8 cellular contexts compared by ENCODE assay signal in genomic region chr2:85889648-85890281, GRCh38. TPM values are rescaled to one million over a fixed set of nuclear protein-coding genes. Genes with fewer than 3 reads are reported as not detected.
DNase-seq lines count a peak whose midpoint lies in the region; ATAC-seq, FAIRE-seq and TF ChIP-seq lines count a peak whose summit lies in the region.

No MANE protein-coding gene starts in this region.

- no peaks in the 10 kb centered on the region for H3K9me3 ChIP-seq in endothelial cell of umbilical vein (replicated peaks; ENCODE audit: control insufficient read depth, insufficient read depth, low read length)

- DNase-seq in C1 segment of cervical spinal cord (lab: John Stamatoyannopoulos, UW) (peak in 10 of 14 donors; percentile 8 to 80 (median 58)), NCI-H69 (lab: John Stamatoyannopoulos, UW) (peak; percentile 16), endothelial cell of umbilical vein (ENCODE audit: low read depth, low spot score) (no peak), nephron progenitor cell (no peak), islet precursor cell (no peak), HEK293T (ENCODE audit: extremely low spot score) (no peak), SIG-M5 (lab: John Stamatoyannopoulos, UW) (no peak)

- no peak for TF ChIP-seq POLR2A in endothelial cell of umbilical vein (IDR thresholded peaks at IDR 0.05; ENCODE audit: low read depth, low read length)

- H3K4me1 Mint-ChIP-seq in nephron progenitor cell = peaks cover 66% of the 10 kb centered on the region

- H3K79me2 ChIP-seq in endothelial cell of umbilical vein (ENCODE audit: control insufficient read depth, insufficient read depth, low read length) = no peaks in the 10 kb centered on the region

- H4K20me1 ChIP-seq in endothelial cell of umbilical vein (replicated peaks; ENCODE audit: control insufficient read depth, extremely low read depth, insufficient read depth, low read length) = no peaks in the 10 kb centered on the region

- POLR2A ChIA-PET in endothelial cell of umbilical vein (lab: Charles Lee) = interaction anchor here (1.9 kb wide), 1 partner anchor 147 kb away, joined by 9 read pairs; no protein-coding TSS in a partner anchor
- POLR2A ChIA-PET in HEK293T (lab: Yijun Ruan, JAX) = no interaction called here

- H3K9me3 Mint-ChIP-seq in nephron progenitor cell = peaks cover 12% of the 10 kb centered on the region

- H3K4me1 ChIP-seq in endothelial cell of umbilical vein (ENCODE audit: control insufficient read depth, extremely low read depth, insufficient read depth, low read length) = peaks cover 36% of the 10 kb centered on the region

- peak overlapping the region; percentile 92 for H2AFZ ChIP-seq in endothelial cell of umbilical vein (ENCODE audit: low read depth, low read length)

- no peak for TF ChIP-seq CTCF in endothelial cell of umbilical vein (IDR thresholded peaks at IDR 0.05; ENCODE audit: extremely low read depth in 1 of 2, insufficient read depth in 1 of 2, low read depth in 1 of 2, low read length in 2 of 2)
- TF ChIP-seq CTCF in nephron progenitor cell (IDR thresholded peaks at IDR 0.05) = no peak

- H3K27me3 Mint-ChIP-seq in nephron progenitor cell (ENCODE audit: low read depth, poor library complexity) = peaks cover 27% of the 10 kb centered on the region

- no peaks in the 10 kb centered on the region for H3K27me3 ChIP-seq in endothelial cell of umbilical vein (ENCODE audit: control insufficient read depth in 2 of 2, insufficient read depth in 2 of 2, low read length in 2 of 2)

- H3K4me3 Mint-ChIP-seq in nephron progenitor cell = peak overlapping the region; percentile 90

- intact Hi-C loops in endothelial cell of umbilical vein (cut with micrococcal nuclease) = loop anchor here (1.0 to 5.0 kb wide), 7 partner anchors 45 to 191 kb away; no protein-coding TSS in a partner anchor

- H3K27ac Mint-ChIP-seq in nephron progenitor cell = peak overlapping the region; percentile 66

- dilution Hi-C loops in endothelial cell of umbilical vein (cut with MboI; ENCODE audit: extremely low pct_ligation_motif_present, low sequenced_read_pairs) = no loop called here

- H3K36me3 ChIP-seq in endothelial cell of umbilical vein (ENCODE audit: control insufficient read depth in 2 of 2, extremely low read depth in 1 of 2, insufficient read depth in 2 of 2, low read length in 2 of 2) = no peaks in the 10 kb centered on the region

- peak overlapping the region; percentile 40 for H3K9ac ChIP-seq in endothelial cell of umbilical vein (replicated peaks; ENCODE audit: extremely low read depth, insufficient read depth, low read length)

- no peak for ATAC-seq in HG02852 (IDR thresholded peaks at IDR 0.05; ENCODE audit: unreplicated experiment)

- CTCF ChIA-PET in endothelial cell of umbilical vein (lab: Charles Lee) (interaction anchor here (0.6 to 6.3 kb wide), 43 partner anchors 10 to 241 kb away, joined by 3 to 194 read pairs (median 4); partner anchors contain the start of genes POLR1A and PTCD3), HEK293T (lab: Yijun Ruan, JAX) (interaction anchor here (0.6 to 1.9 kb wide), 14 partner anchors 8 to 191 kb away, joined by 3 to 10 read pairs (median 4); no protein-coding TSS in a partner anchor)

- peak overlapping the region; percentile 74 for H3K4me2 ChIP-seq in endothelial cell of umbilical vein (ENCODE audit: insufficient read depth, low read length)

- no peak for FAIRE-seq in endothelial cell of umbilical vein (lab: Jason Lieb, UNC)

- H3K9me1 ChIP-seq in endothelial cell of umbilical vein (replicated peaks; ENCODE audit: control insufficient read depth, extremely low read depth, insufficient read depth, low read length) = no peaks in the 10 kb centered on the region

- peak overlapping the region; percentile 52 for H3K27ac ChIP-seq in endothelial cell of umbilical vein (ENCODE audit: insufficient read depth, low read depth, low read length)

- H3K4me3 ChIP-seq in endothelial cell of umbilical vein (replicated peaks in 1 of 3; ENCODE audit: insufficient read depth in 1 of 3, low read depth in 1 of 3, low read length in 3 of 3) = peak overlapping the region; percentile 55 to 80 (median 69)

- BruUV-seq in endothelial cell of umbilical vein (replicated peaks; lab: Mats Ljungman, UMichigan) = no TSS peak

- peaks cover 4% of the 10 kb centered on the region for H3K36me3 Mint-ChIP-seq in nephron progenitor cell (ENCODE audit: low read depth)

TF ChIP-seq in endothelial cell of umbilical vein, 7 proteins besides CTCF, POLR2A, EP300 and RAD21:
- no peak for TF ChIP-seq POLR2AphosphoS5 (IDR thresholded peaks at IDR 0.05; ENCODE audit: insufficient read depth, low read depth, low read length)
- peak; percentile 3 for TF ChIP-seq GATA2 (IDR thresholded peaks at IDR 0.05; ENCODE audit: insufficient read depth, insufficient read length, low read depth, low read length)
- TF ChIP-seq EZH2 (IDR thresholded peaks at IDR 0.05; ENCODE audit: borderline replicate concordance, low read depth, low read length, severe bottlenecking) = no peak

TF ChIP-seq in HEK293T, 16 proteins besides CTCF, POLR2A, EP300 and RAD21:
- no peak for TF ChIP-seq ZNF384 (IDR thresholded peaks at IDR 0.05)
- TF ChIP-seq FOXM1 (IDR thresholded peaks at IDR 0.05; ENCODE audit: borderline replicate concordance) = no peak
- no peak for TF ChIP-seq FOXK2 (IDR thresholded peaks at IDR 0.05)
- TF ChIP-seq L3MBTL2 (conservative IDR thresholded peaks at IDR 0.05) = no peak
- TF ChIP-seq BHLHE40 (IDR thresholded peaks at IDR 0.05; ENCODE audit: borderline replicate concordance) = no peak
- no peak for TF ChIP-seq HDGF (IDR thresholded peaks at IDR 0.05; ENCODE audit: borderline replicate concordance)
- no peak for TF ChIP-seq SUZ12 (IDR thresholded peaks at IDR 0.05)
- no peak for TF ChIP-seq LEF1 (IDR thresholded peaks at IDR 0.05; ENCODE audit: borderline replicate concordance)
- TF ChIP-seq NFRKB (IDR thresholded peaks at IDR 0.05) = no peak
- TF ChIP-seq FOXA1 (IDR thresholded peaks at IDR 0.05) = no peak
- TF ChIP-seq TARDBP (IDR thresholded peaks at IDR 0.05) = no peak
- TF ChIP-seq ARNT (IDR thresholded peaks at IDR 0.05) = no peak
- TF ChIP-seq PKNOX1 (IDR thresholded peaks at IDR 0.05) = no peak
- no peak for TF ChIP-seq SP1 (IDR thresholded peaks at IDR 0.05)
TF ChIP-seq in HEK293T: peak in this region for 0.

RNA-seq across cellular contexts. Expression of gene ST3GAL5, which starts 1.0 kb away (rescaled TPM):
- 12.7 and 16.0 TPM in 2 replicates for total RNA-seq in endothelial cell of umbilical vein
- polyA plus RNA-seq in endothelial cell of umbilical vein = 7.5 and 9.5 TPM in 2 replicates
- polyA plus RNA-seq in endothelial cell of umbilical vein (2011; cell fraction: cytosol; rRNA removed) = 9.5 and 10.0 TPM in 2 replicates
- 14.6 and 16.2 TPM in 2 replicates for polyA plus RNA-seq in endothelial cell of umbilical vein (2011; cell fraction: nucleus; rRNA removed)
- polyA plus RNA-seq in endothelial cell of umbilical vein (2012) = 9.0 and 14.5 TPM in 2 replicates
- polyA minus RNA-seq in endothelial cell of umbilical vein = 9.8 and 12.9 TPM in 2 replicates
- 0.72 TPM for polyA minus RNA-seq in endothelial cell of umbilical vein (2011; cell fraction: cytosol; rRNA and poly(A)+ RNA removed)
- polyA minus RNA-seq in endothelial cell of umbilical vein (2011; cell fraction: nucleus; rRNA and poly(A)+ RNA removed) = 11.1 and 15.7 TPM in 2 replicates

Comparison
In these comparisons a context has a peak if more than half of its experiments do, and no peak if none do; other contexts are left out.
1. DNase-seq: peak in C1 segment of cervical spinal cord (10 of 14) and NCI-H69 (single experiment); none in endothelial cell of umbilical vein (single experiment), nephron progenitor cell (single experiment), islet precursor cell (single experiment), HEK293T (single experiment) and SIG-M5 (single experiment).